In the genomic region with DNA sequence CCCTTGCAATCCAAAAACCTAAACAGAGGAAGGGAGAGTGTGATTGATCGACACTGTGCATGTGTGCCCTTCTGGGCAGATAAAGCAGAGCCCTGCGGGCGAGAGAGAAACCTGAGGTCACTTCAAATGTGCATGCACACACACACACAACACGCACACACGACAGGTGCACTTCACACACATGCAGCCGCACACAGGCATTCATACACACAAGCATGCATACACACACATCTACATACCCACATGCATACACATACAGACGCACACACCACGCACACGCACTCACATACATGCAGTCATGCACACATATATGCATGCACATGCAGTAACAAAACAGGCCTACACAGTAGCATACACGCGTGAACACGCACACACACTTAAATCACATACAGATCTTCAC, we compare ENCODE assay signal across 19 cellular contexts.
A peak's percentile ranks its signal among the peaks of the same experiment; 100 is the strongest.
DNase-seq lines count a peak whose midpoint lies in the region; ATAC-seq, FAIRE-seq and TF ChIP-seq lines count a peak whose summit lies in the region.
"Had no signal": no experiment of that assay in that cellular context is flagged by ENCODE, and none has a peak within 500 bp of the region (broad histone marks: within the 10 kb centered on the region; RNA-seq: fewer than 3 reads in every experiment).

No MANE protein-coding gene starts in this region.

- no peak overlapping the region for H2BK5ac ChIP-seq in neuronal stem cell (ENCODE audit: low read length)

- DNase-seq in GM12892 (ENCODE audit: insufficient read length) (no peak), endothelial cell (ENCODE audit: low spot score) (no peak), neuronal stem cell (ENCODE audit: low spot score) (no peak), RWPE1 (ENCODE audit: low spot score) (no peak), progenitor cell of endocrine pancreas (ENCODE audit: low spot score, unreplicated experiment) (no peak)
- DNase-seq: ACHN; BE2C; CD4-positive, alpha-beta memory T cell; DMS153; DMS79; GDM1; GOT3; H9 had no signal

- H3K23ac ChIP-seq in neuronal stem cell (ENCODE audit: low read depth, low read length, poor library complexity): peak overlapping the region; percentile 46

- CTCF ChIA-PET in RWPE1 (lab: Yijun Ruan, JAX): no interaction called here

- H3K27me3 ChIP-seq in neuronal stem cell (ENCODE audit: control insufficient read depth in 3 of 3, insufficient read depth in 3 of 3, low read depth in 1 of 3, low read length in 3 of 3): no peaks in the 10 kb centered on the region
- H3K27me3 ChIP-seq: BE2C had no signal

- H3K14ac ChIP-seq in neuronal stem cell (ENCODE audit: low read length): peak overlapping the region; percentile 10

- H4K91ac ChIP-seq in neuronal stem cell (ENCODE audit: low read depth, low read length, poor library complexity): no peak overlapping the region

- H3K27me3 Mint-ChIP-seq in endothelial cell (ENCODE audit: unreplicated experiment): peaks cover 8% of the 10 kb centered on the region
- no peaks in the 10 kb centered on the region for H3K27me3 Mint-ChIP-seq in progenitor cell of endocrine pancreas
- H3K27me3 Mint-ChIP-seq: CD4-positive, alpha-beta memory T cell had no signal

- no peaks in the 10 kb centered on the region for H3K79me1 ChIP-seq in neuronal stem cell (ENCODE audit: low read depth, low read length)

- no peak overlapping the region for H2AFZ ChIP-seq in neuronal stem cell (ENCODE audit: low read length)

- H3K4ac ChIP-seq in neuronal stem cell (ENCODE audit: low read length): peak overlapping the region; percentile 10

- no peak for TF ChIP-seq POLR2A in GM12892 (IDR thresholded peaks at IDR 0.05; ENCODE audit: low read depth, low read length)

- H2AK5ac ChIP-seq in neuronal stem cell (ENCODE audit: low read depth, low read length): no peak overlapping the region

- POLR2A ChIA-PET in RWPE1 (lab: Yijun Ruan, JAX; ENCODE audit: low non-redundant PET): no interaction called here

- H4K8ac ChIP-seq in neuronal stem cell (ENCODE audit: low read depth, low read length): no peak overlapping the region

- H3K9me3 Mint-ChIP-seq in endothelial cell (ENCODE audit: unreplicated experiment) (no peaks in the 10 kb centered on the region), progenitor cell of endocrine pancreas (ENCODE audit: low read depth) (no peaks in the 10 kb centered on the region)
- H3K9me3 Mint-ChIP-seq: H9 had no signal

- no peak overlapping the region for H2BK120ac ChIP-seq in neuronal stem cell (ENCODE audit: low read depth, low read length)

- H3K36me3 ChIP-seq in neuronal stem cell (replicated peaks in 1 of 2; ENCODE audit: control insufficient read depth in 2 of 2, insufficient read depth in 2 of 2, low read length in 2 of 2): peaks cover 59 to 100% of the 10 kb centered on the region in 2 donors

- peak overlapping the region in 1 of 2 donors; percentile 67 for H3K4me3 ChIP-seq in neuronal stem cell (ENCODE audit: low read length in 2 of 2)

- H3K4me2 ChIP-seq in neuronal stem cell (ENCODE audit: insufficient read depth, low read length, poor library complexity, severe bottlenecking): no peak overlapping the region
- H3K4me2 ChIP-seq: KMS-11 had no signal

- H3K27ac Mint-ChIP-seq in endothelial cell (ENCODE audit: unreplicated experiment): no peak overlapping the region
- H3K27ac Mint-ChIP-seq in progenitor cell of endocrine pancreas: no peak overlapping the region
- H3K27ac Mint-ChIP-seq: CD4-positive, alpha-beta memory T cell; H9 had no signal

- H3K27ac ChIP-seq in neuronal stem cell (replicated peaks; ENCODE audit: low read length) (no peak overlapping the region), RWPE1 (no peak overlapping the region)
- H3K27ac ChIP-seq: KMS-11 had no signal

- no peaks in the 10 kb centered on the region for H3K4me1 Mint-ChIP-seq in endothelial cell (ENCODE audit: unreplicated experiment)
- H3K4me1 Mint-ChIP-seq in progenitor cell of endocrine pancreas (ENCODE audit: low read depth): no peaks in the 10 kb centered on the region

- TF ChIP-seq CTCF in endothelial cell (IDR thresholded peaks at IDR 0.05; ENCODE audit: unreplicated experiment) (no peak), RWPE1 (conservative IDR thresholded peaks at IDR 0.05; ENCODE audit: low read depth) (no peak), progenitor cell of endocrine pancreas (IDR thresholded peaks at IDR 0.05; ENCODE audit: unreplicated experiment) (no peak)

- no peak for ATAC-seq in GM19467 (IDR thresholded peaks at IDR 0.05; ENCODE audit: unreplicated experiment)
- ATAC-seq in HG02798 (IDR thresholded peaks at IDR 0.05; ENCODE audit: poor library complexity, unreplicated experiment): no peak

- H2BK12ac ChIP-seq in neuronal stem cell (ENCODE audit: low read length): no peak overlapping the region

- H3K9me3 ChIP-seq in neuronal stem cell (replicated peaks in 1 of 2; ENCODE audit: control insufficient read depth in 2 of 2, insufficient read depth in 1 of 2, low read depth in 1 of 2, low read length in 2 of 2): peaks cover 0 to 4% of the 10 kb centered on the region in 2 donors
- H3K9me3 ChIP-seq: BE2C had no signal

- H3K4me3 Mint-ChIP-seq in endothelial cell (ENCODE audit: unreplicated experiment): peak overlapping the region; percentile 42
- no peak overlapping the region for H3K4me3 Mint-ChIP-seq in progenitor cell of endocrine pancreas (ENCODE audit: low read depth)
- H3K4me3 Mint-ChIP-seq: CD4-positive, alpha-beta memory T cell; H9 had no signal

- H2BK15ac ChIP-seq in neuronal stem cell (ENCODE audit: low read length): no peak overlapping the region

- H3K9ac ChIP-seq in neuronal stem cell (ENCODE audit: low read depth, low read length, poor library complexity): no peak overlapping the region
- H3K9ac ChIP-seq: KMS-11 had no signal

- H3K4me1 ChIP-seq in neuronal stem cell (ENCODE audit: control insufficient read depth in 2 of 2, insufficient read depth in 1 of 2, low read depth in 1 of 2, low read length in 2 of 2): peaks cover 0 to 2% of the 10 kb centered on the region in 2 donors
- H3K4me1 ChIP-seq: BE2C had no signal

- peak; percentile 27 for FAIRE-seq in GM12892 (lab: Jason Lieb, UNC)
- FAIRE-seq: A204.1, GM19239 had no signal

- no peak overlapping the region for H3K18ac ChIP-seq in neuronal stem cell (ENCODE audit: low read length)

- H3K36me3 Mint-ChIP-seq in endothelial cell (ENCODE audit: low read depth, unreplicated experiment): peaks cover 31% of the 10 kb centered on the region
- peaks cover 32% of the 10 kb centered on the region for H3K36me3 Mint-ChIP-seq in progenitor cell of endocrine pancreas (ENCODE audit: insufficient read depth)
- H3K36me3 Mint-ChIP-seq: CD14-positive monocyte; CD4-positive, alpha-beta memory T cell had no signal

- no CpG with 5 or more reads among the region's 12 CpGs for WGBS in neuronal stem cell (ENCODE audit: extremely low coverage in 2 of 2, insufficient read length in 2 of 2, insufficient replicate concordance in 1 of 2), 2 donors
